ENCODE assay signal across 14 cellular contexts in genomic region chr3:86937306-86937791, GRCh38. TPM values are rescaled to one million over a fixed set of nuclear protein-coding genes. Genes with fewer than 3 reads are reported as not detected.
DNase-seq lines count a peak whose midpoint lies in the region; ATAC-seq and TF ChIP-seq lines count a peak whose summit lies in the region.
"Had no signal": no experiment of that assay in that cellular context is flagged by ENCODE, and none has a peak within 500 bp of the region (broad histone marks: within the 10 kb centered on the region; RNA-seq: fewer than 3 reads in every experiment).

No MANE protein-coding gene starts in this region.

- TF ChIP-seq POLR2A in body of pancreas (IDR thresholded peaks at IDR 0.05) (no peak), esophagus muscularis mucosa (IDR thresholded peaks at IDR 0.05; ENCODE audit: low read depth) (no peak)

- TF ChIP-seq CTCF in body of pancreas (IDR thresholded peaks at IDR 0.05), result no peak
- TF ChIP-seq CTCF in esophagus muscularis mucosa (IDR thresholded peaks at IDR 0.05), result no peak

- H3K4me3 ChIP-seq in body of pancreas (no peak overlapping the region), esophagus muscularis mucosa (no peak overlapping the region)
- H3K4me3 ChIP-seq: skin epidermis had no signal

- no peak for TF ChIP-seq EP300 in esophagus muscularis mucosa (IDR thresholded peaks at IDR 0.05)

- no peaks in the 10 kb centered on the region for H3K9me3 ChIP-seq in body of pancreas
- no peaks in the 10 kb centered on the region for H3K9me3 ChIP-seq in esophagus muscularis mucosa

- peaks cover 4% of the 10 kb centered on the region for H3K4me1 ChIP-seq in body of pancreas
- peaks cover 0 to 5% (median 2%) of the 10 kb centered on the region in 4 donors for H3K4me1 ChIP-seq in esophagus muscularis mucosa

- intact Hi-C loops in body of pancreas (cut with DNase I) (no loop called here), left ventricle myocardium superior (cut with micrococcal nuclease) (no loop called here), posterior vena cava (cut with DNase I) (loop anchor here in 1 of 2 donors (10.0 kb wide), 1 partner anchor 47 kb away; no protein-coding TSS in a partner anchor), esophagus muscularis mucosa (cut with DNase I) (no loop called here)

- H3K27me3 ChIP-seq in body of pancreas, result no peaks in the 10 kb centered on the region
- no peaks in the 10 kb centered on the region for H3K27me3 ChIP-seq in esophagus muscularis mucosa

- DNase-seq in DMS114 treated with DMSO at 0.1 percent for 48 hours (lab: John Stamatoyannopoulos, UW; ENCODE audit: unreplicated experiment), result peak; percentile 83
- peak in 3 of 4 donors; percentile 12 to 38 (median 21) for DNase-seq in body of pancreas
- no peak for DNase-seq in left ventricle myocardium superior
- DNase-seq in posterior vena cava (ENCODE audit: low spot score), result peak; percentile 80
- DNase-seq in activated naive CD4-positive, alpha-beta T cell (lab: John Stamatoyannopoulos, UW), result no peak
- DNase-seq in NCI-H2227 treated with DMSO at 0.1 percent for 48 hours (lab: John Stamatoyannopoulos, UW), result no peak
- no peak for DNase-seq in esophagus muscularis mucosa (ENCODE audit: extremely low spot score)
- no peak for DNase-seq in NCI-H146 treated with DMSO at 0.1 percent for 48 hours (lab: John Stamatoyannopoulos, UW; ENCODE audit: unreplicated experiment)
- DNase-seq: activated CD4-positive, alpha-beta memory T cell treated with anti-CD3 and anti-CD28 coated beads, Interleukin-2, amount 10 ng/mL, durations not matched to agents 7 days and 5 days; activated naive CD4-positive, alpha-beta T cell treated with anti-CD3 and anti-CD28 coated beads, Interleukin-2, amount 50 U/mL, for 16 hours; H9; NCI-H69 had no signal

- H3K27ac ChIP-seq in body of pancreas (no peak overlapping the region), esophagus muscularis mucosa (replicated peaks in 1 of 4) (peak overlapping the region in 1 of 4 donors; percentile 24)
- H3K27ac ChIP-seq: C4-2B had no signal

- H3K36me3 ChIP-seq in body of pancreas (replicated peaks in 1 of 2; ENCODE audit: insufficient read depth in 1 of 2, low read depth in 2 of 2) (no peaks in the 10 kb centered on the region), esophagus muscularis mucosa (no peaks in the 10 kb centered on the region)

- 78 to 81% methylated on average over 6 of the region's 6 CpGs for WGBS in body of pancreas, 2 donors
- 36% methylated on average over 6 of the region's 6 CpGs for WGBS in esophagus muscularis mucosa

- ATAC-seq in body of pancreas (peak; percentile 69), left ventricle myocardium superior (peak; percentile 96)

RNA-seq across cellular contexts. Expression of gene VGLL3, which starts 53.6 kb away (rescaled TPM):
- total RNA-seq in body of pancreas, result 10 to 100 TPM; 10.2 to 16.1 TPM
- 3.6 TPM for total RNA-seq in left ventricle myocardium superior
- 100 to 1,000 TPM in 1 of 2 donors, 10 to 100 TPM in 1; 87.2 to 151 TPM for total RNA-seq in posterior vena cava
- 10 to 100 TPM; 23.7 to 45.6 (median 30.5) TPM for total RNA-seq in esophagus muscularis mucosa
- total RNA-seq: activated CD4-positive, alpha-beta memory T cell treated with anti-CD3 and anti-CD28 coated beads, Interleukin-2, amount 10 ng/mL, durations not matched to agents 7 days and 5 days had no signal

Comparison
In these comparisons a context has a peak if more than half of its experiments do, and no peak if none do; other contexts are left out.
1. DNase-seq: peak in DMS114 treated with DMSO at 0.1 percent for 48 hours (single experiment), body of pancreas (3 of 4) and posterior vena cava (single experiment); none in left ventricle myocardium superior (single experiment), activated naive CD4-positive, alpha-beta T cell (0 of 4), NCI-H2227 treated with DMSO at 0.1 percent for 48 hours (single experiment), esophagus muscularis mucosa (single experiment) and NCI-H146 treated with DMSO at 0.1 percent for 48 hours (single experiment).